ENCODE assay signal across 2 cellular contexts in the genomic region with DNA sequence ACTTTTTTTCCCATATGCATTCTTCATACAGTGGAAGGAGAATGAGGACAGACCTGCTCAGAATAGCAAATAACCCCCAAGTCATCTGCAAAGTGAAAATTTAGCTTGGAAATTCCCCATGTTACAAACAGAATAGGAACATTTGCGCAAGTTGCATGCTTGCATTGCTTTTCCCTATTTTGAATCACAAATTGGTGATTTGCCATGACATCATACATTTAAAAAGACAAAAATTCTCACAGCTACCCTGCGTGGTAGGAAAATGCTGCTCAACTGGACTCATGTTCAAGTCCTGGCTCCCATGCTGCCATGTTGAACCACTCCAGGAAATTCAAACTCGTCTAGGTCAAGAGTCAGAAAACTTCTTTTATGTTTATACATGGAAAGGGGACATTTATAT.
TF ChIP-seq lines count a peak whose summit lies in the region.

No MANE protein-coding gene starts in this region.

TF ChIP-seq in HepG2, 621 proteins besides CTCF, POLR2A, EP300 and RAD21 (continued from another document):
- TF ChIP-seq, protein P1, sequence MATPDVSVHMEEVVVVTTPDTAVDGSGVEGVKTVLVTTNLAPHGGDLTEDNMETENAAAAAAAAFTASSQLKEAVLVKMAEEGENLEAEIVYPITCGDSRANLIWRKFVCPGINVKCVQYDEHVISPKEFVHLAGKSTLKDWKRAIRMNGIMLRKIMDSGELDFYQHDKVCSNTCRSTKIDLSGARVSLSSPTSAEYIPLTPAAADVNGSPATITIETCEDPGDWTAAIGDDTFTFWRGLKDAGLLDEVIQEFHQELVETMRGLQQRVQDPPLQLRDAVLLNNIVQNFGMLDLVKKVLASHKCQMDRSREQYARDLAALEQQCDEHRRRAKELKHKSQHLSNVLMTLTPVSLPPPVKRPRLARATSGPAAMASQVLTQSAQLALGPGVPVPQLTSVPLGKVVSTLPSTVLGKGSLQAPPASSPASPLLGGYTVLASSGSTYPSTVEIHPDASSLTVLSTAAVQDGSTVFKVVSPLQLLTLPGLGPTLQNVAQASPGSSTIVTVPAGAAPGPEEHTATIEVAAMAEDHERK (CRISPR knock-in tag; IDR thresholded peaks at IDR 0.05; ENCODE audit: low read depth): no peak
- TF ChIP-seq KLF9 (CRISPR knock-in tag; IDR thresholded peaks at IDR 0.05; ENCODE audit: low read depth): no peak

TF ChIP-seq in GM12878, 131 proteins besides CTCF, POLR2A, EP300 and RAD21 (continued from another document):
- 0 out of 2 replicates have a peak, but pooled peaks have one; percentile 22 for TF ChIP-seq IKZF1 (conservative IDR thresholded peaks at IDR 0.05)
- no peak for TF ChIP-seq MYC (IDR thresholded peaks at IDR 0.05; ENCODE audit: insufficient read depth, insufficient read length, insufficient replicate concordance, low read length, severe bottlenecking)
- TF ChIP-seq SMARCA5 (IDR thresholded peaks at IDR 0.05): no peak
